1 cellular context compared by ENCODE assay signal in the genomic region with DNA sequence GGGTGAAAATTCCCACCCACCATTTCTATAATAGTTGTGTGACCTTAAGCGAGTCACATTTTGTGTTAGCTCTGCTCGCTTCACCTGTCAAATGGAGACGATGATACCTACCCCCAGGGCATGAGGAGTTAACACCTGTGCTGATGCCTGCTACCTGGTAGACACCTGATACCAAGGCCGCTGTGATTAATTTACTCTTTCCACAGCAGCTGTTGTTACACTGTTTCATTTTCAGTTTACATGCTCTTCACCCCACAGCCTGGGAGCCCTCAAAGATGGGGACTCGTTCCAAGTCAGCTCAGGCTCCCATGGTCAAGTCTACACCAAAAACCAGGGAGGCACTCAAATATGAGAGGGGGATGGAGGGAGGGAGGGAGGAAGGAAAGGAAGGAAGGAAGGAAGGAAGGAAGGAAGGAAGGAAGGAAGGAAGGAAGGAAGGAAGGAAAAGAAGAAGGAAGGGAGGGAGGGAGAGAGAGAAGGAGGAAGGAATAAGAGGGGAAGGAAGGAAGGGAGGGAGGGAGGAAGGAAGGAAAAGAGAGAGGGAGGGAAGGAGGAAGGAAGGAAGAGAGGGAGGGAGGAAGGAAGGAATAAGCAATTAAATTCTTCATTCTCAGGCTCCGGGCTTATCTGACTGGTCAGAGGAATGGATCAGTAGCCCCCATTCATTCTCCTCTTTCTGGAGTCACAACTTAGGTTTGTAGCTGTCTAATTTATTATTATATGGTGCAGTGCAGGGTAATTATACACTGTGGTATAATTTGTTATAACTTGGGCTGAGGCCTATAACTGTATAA.
TF ChIP-seq lines count a peak whose summit lies in the region.

No MANE protein-coding gene starts in this region.

TF ChIP-seq in H1, 55 proteins besides CTCF, POLR2A, EP300 and RAD21:
- TF ChIP-seq POLR2AphosphoS5 (IDR thresholded peaks at IDR 0.05; ENCODE audit: low read depth, low read length) (no peak), KDM1A (IDR thresholded peaks at IDR 0.05; ENCODE audit: borderline replicate concordance, low read length) (no peak), JUND (IDR thresholded peaks at IDR 0.05; ENCODE audit: low read length) (no peak), SP1 (IDR thresholded peaks at IDR 0.05; ENCODE audit: low read depth, low read length) (no peak), TBP (IDR thresholded peaks at IDR 0.05; ENCODE audit: low read depth, low read length) (no peak), ATF2 (IDR thresholded peaks at IDR 0.05; ENCODE audit: low read length) (no peak), CBX8 (IDR thresholded peaks at IDR 0.05; ENCODE audit: borderline replicate concordance, low read depth, low read length) (no peak), HDAC6 (IDR thresholded peaks at IDR 0.05; ENCODE audit: low read depth, low read length) (no peak), CBX5 (IDR thresholded peaks at IDR 0.05; ENCODE audit: low read depth, low read length) (no peak)
- TF ChIP-seq, protein P1, sequence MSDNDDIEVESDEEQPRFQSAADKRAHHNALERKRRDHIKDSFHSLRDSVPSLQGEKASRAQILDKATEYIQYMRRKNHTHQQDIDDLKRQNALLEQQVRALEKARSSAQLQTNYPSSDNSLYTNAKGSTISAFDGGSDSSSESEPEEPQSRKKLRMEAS (IDR thresholded peaks at IDR 0.05) = no peak
- TF ChIP-seq, protein P2, sequence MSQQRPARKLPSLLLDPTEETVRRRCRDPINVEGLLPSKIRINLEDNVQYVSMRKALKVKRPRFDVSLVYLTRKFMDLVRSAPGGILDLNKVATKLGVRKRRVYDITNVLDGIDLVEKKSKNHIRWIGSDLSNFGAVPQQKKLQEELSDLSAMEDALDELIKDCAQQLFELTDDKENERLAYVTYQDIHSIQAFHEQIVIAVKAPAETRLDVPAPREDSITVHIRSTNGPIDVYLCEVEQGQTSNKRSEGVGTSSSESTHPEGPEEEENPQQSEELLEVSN (IDR thresholded peaks at IDR 0.05) = no peak
